ENCODE assay signal across 8 cellular contexts in the genomic region with DNA sequence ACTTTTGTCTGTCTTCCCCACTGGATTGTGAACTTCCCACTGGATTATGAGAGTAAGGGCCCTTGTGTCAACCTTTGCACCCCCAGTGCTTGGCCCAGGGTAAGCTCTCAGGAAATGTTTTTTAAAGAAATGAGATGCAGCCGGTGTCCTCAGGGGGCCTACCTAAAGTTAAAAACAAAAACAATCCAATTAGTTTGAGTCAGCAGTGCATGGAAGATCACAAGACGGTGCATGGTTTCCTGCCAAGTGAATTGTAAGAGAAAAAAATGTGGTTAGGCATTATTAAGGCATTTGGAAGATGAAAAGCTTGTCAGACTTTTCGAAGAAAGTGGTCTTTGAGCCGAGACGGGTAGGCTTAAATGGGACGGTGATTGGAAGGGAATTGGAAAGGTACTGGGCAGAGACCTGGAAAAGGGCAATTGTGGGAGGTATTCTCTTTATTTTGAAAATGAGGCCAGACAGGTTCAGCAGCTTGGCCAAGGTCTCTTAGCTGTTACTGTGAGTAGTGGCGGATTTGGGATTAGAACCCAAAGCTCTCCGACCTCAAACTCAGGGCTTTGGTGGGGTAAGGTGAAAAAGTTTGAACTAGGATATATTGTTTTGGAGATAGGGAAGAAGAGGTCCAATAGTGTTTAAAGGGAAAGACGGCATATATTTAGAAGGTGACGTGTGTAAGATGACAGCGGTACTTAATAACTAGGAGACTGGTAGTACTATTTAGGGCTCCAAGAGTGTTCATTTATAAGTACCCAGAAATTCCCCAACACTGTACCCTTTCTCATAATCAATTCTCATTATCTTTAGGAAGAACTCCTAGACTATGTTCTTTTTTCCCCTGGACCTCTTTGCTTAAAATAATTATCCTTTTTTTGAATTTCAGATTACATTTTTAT. TPM values are rescaled to one million over a fixed set of nuclear protein-coding genes. Genes with fewer than 3 reads are reported as not detected.
DNase-seq lines count a peak whose midpoint lies in the region; ATAC-seq and TF ChIP-seq lines count a peak whose summit lies in the region.

No MANE protein-coding gene starts in this region.

- 0 out of 2 replicates have a peak, but pooled peaks cover 7% of the 10 kb centered on the region for H3K36me3 ChIP-seq in SK-N-MC (ENCODE audit: insufficient read depth, low read length)
- peaks cover 0 to 1% (median 0%) of the 10 kb centered on the region in 4 donors for H3K36me3 ChIP-seq in liver (ENCODE audit: control insufficient read depth in 4 of 4, insufficient read depth in 3 of 4, low read depth in 1 of 4, low read length in 3 of 4)
- peaks cover 0 to 2% (median 0%) of the 10 kb centered on the region in 5 donors for H3K36me3 ChIP-seq in subcutaneous abdominal adipose tissue (ENCODE audit: control insufficient read depth in 5 of 5, insufficient read depth in 5 of 5, low read length in 5 of 5)

- ATAC-seq in HG03066 (IDR thresholded peaks at IDR 0.05; ENCODE audit: low read depth, unreplicated experiment): peak; percentile 30

- H3K9me3 ChIP-seq in SK-N-MC (ENCODE audit: low read depth, low read length): no peaks in the 10 kb centered on the region
- H3K9me3 ChIP-seq in liver (ENCODE audit: control insufficient read depth in 4 of 4, low read length in 3 of 4): no peaks in the 10 kb centered on the region
- H3K9me3 ChIP-seq in subcutaneous abdominal adipose tissue (ENCODE audit: control insufficient read depth in 5 of 5, low read length in 5 of 5): no peaks in the 10 kb centered on the region

- H3K9ac ChIP-seq in SK-N-MC (ENCODE audit: insufficient read length) (peak overlapping the region; percentile 89), liver (ENCODE audit: low read depth in 1 of 2, low read length in 2 of 2) (peak overlapping the region; percentile 76 to 96), subcutaneous abdominal adipose tissue (ENCODE audit: low read length in 5 of 5) (peak overlapping the region; percentile 75 to 91 (median 88))

- DNase-seq in stimulated activated CD4-positive, alpha-beta T cell treated with anti-CD3 and anti-CD28 coated beads, Interleukin-12 subunit alpha, Interleukin-12 subunit beta, amount 100 ng/mL, for 4 hours: peak; percentile 0
- DNase-seq in stimulated activated CD4-positive, alpha-beta T cell treated with anti-CD3 and anti-CD28 coated beads, Interleukin-4, amount 100 ng/mL, for 1 hour: no peak
- DNase-seq in SK-N-MC (ENCODE audit: low read depth, low spot score) (no peak), coronary artery (ENCODE audit: low spot score) (no peak), MV-4-11 (lab: John Stamatoyannopoulos, UW) (no peak)

- no peaks in the 10 kb centered on the region for H3K27me3 ChIP-seq in liver (ENCODE audit: control insufficient read depth in 4 of 4, insufficient read depth in 4 of 4, low read length in 3 of 4)
- H3K27me3 ChIP-seq in subcutaneous abdominal adipose tissue (ENCODE audit: control insufficient read depth in 5 of 5, insufficient read depth in 4 of 5, low read length in 5 of 5): no peaks in the 10 kb centered on the region

- WGBS in liver: 38% methylated on average over 11 of the region's 11 CpGs

- H3K4me1 ChIP-seq in liver (ENCODE audit: control insufficient read depth in 4 of 4, insufficient read depth in 4 of 4, low read length in 3 of 4) (peaks cover 1 to 47% (median 13%) of the 10 kb centered on the region in 4 donors), subcutaneous abdominal adipose tissue (ENCODE audit: control insufficient read depth in 5 of 5, insufficient read depth in 5 of 5, low read length in 5 of 5) (peaks cover 0 to 64% (median 55%) of the 10 kb centered on the region in 5 donors)

- H3K27ac ChIP-seq in SK-N-MC (0 out of 2 replicates have a peak overlapping the region, but pooled peaks have one; percentile 60), coronary artery (peak overlapping the region; percentile 84 to 92), liver (ENCODE audit: low read depth in 1 of 2, low read length in 2 of 2) (peak overlapping the region; percentile 82 to 98), subcutaneous abdominal adipose tissue (ENCODE audit: low read depth, low read length) (peak overlapping the region; percentile 96)

- no peak for TF ChIP-seq RAD21 in liver (IDR thresholded peaks at IDR 0.05)

- H3K4me3 ChIP-seq in SK-N-MC (peak overlapping the region; percentile 94), coronary artery (peak overlapping the region; percentile 72), liver (ENCODE audit: low read depth in 1 of 3, low read length in 3 of 3) (peak overlapping the region; percentile 78 to 96 (median 82)), subcutaneous abdominal adipose tissue (ENCODE audit: low read depth in 1 of 5, low read length in 5 of 5) (peak overlapping the region; percentile 90 to 97 (median 93))

- no peak for TF ChIP-seq CTCF in coronary artery (IDR thresholded peaks at IDR 0.05)
- peak; percentile 3 for TF ChIP-seq CTCF in liver (IDR thresholded peaks at IDR 0.05; ENCODE audit: low read depth, low read length, missing input control)

TF ChIP-seq in liver, 16 proteins besides CTCF, POLR2A, EP300 and RAD21:
- TF ChIP-seq SP1 (IDR thresholded peaks at IDR 0.05): no peak
- peak; percentile 28 for TF ChIP-seq REST (IDR thresholded peaks at IDR 0.05)
- TF ChIP-seq FOXA2 (IDR thresholded peaks at IDR 0.05): no peak
- TF ChIP-seq ATF3 (IDR thresholded peaks at IDR 0.05): no peak
- no peak for TF ChIP-seq NR2F2 (IDR thresholded peaks at IDR 0.05)
- TF ChIP-seq YY1 (IDR thresholded peaks at IDR 0.05): no peak
- no peak for TF ChIP-seq GABPA (IDR thresholded peaks at IDR 0.05 in 1 of 2, conservative IDR thresholded peaks at IDR 0.05 in 1 of 2)
- TF ChIP-seq FOXA1 (IDR thresholded peaks at IDR 0.05): no peak
- TF ChIP-seq RXRA (IDR thresholded peaks at IDR 0.05): peak in 1 of 2 donors; percentile 35
- no peak for TF ChIP-seq TAF1 (conservative IDR thresholded peaks at IDR 0.05)
- peak in 1 of 2 donors; percentile 55 for TF ChIP-seq HNF4A (conservative IDR thresholded peaks at IDR 0.05)
- no peak for TF ChIP-seq EGR1 (IDR thresholded peaks at IDR 0.05; ENCODE audit: low read depth in 2 of 2)
- no peak for TF ChIP-seq HNF4G (IDR thresholded peaks at IDR 0.05)

RNA-seq across cellular contexts. Expression of gene LYPLAL1, which starts 1.2 kb away (rescaled TPM):
- 10 to 100 TPM; 10.7 to 16.7 TPM for total RNA-seq in liver
- polyA plus RNA-seq in liver: 10 to 100 TPM; 10.3 to 57.4 TPM
